10 cellular contexts compared by ENCODE assay signal in the genomic region with DNA sequence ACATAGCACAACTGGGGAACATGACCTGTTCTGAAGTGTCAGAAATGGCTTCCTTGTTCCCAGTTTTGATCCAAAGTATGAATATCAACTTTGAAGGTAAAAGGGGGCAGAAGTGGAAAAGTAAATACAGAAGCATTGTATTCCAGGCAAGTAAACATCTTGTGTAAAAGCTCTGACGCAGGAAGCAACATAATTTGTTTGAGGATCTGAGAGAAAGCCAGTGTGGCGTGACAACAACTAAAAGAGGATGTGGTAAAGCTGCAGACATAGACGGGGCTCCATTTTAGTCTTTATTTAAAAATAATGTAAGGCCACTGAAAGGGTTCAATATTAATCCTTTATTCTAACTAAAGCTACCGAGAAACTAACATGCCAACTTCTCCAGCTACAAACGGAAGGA.
A peak's percentile ranks its signal among the peaks of the same experiment; 100 is the strongest.
DNase-seq lines count a peak whose midpoint lies in the region; ATAC-seq, FAIRE-seq and TF ChIP-seq lines count a peak whose summit lies in the region.
"Had no signal": no experiment of that assay in that cellular context is flagged by ENCODE, and none has a peak within 500 bp of the region (broad histone marks: within the 10 kb centered on the region; RNA-seq: fewer than 3 reads in every experiment).

No MANE protein-coding gene starts in this region.

- DNase-seq in NCI-H1092 treated with DMSO at 0.1 percent for 48 hours (lab: John Stamatoyannopoulos, UW) (peak; percentile 53), mucosa of descending colon (peak in 1 of 3 donors; percentile 3), kidney (no peak), GM23248 (no peak), NCI-H1105 treated with DMSO at 0.1 percent for 48 hours (lab: John Stamatoyannopoulos, UW) (no peak), prostate gland (ENCODE audit: low spot score) (no peak)
- DNase-seq: left colon had no signal

- ATAC-seq in GM18909 (IDR thresholded peaks at IDR 0.05; ENCODE audit: poor library complexity, unreplicated experiment) = peak; percentile 97
- peak; percentile 97 for ATAC-seq in HG02884 (IDR thresholded peaks at IDR 0.05; ENCODE audit: unreplicated experiment)
- ATAC-seq in mucosa of descending colon = peak; percentile 43
- ATAC-seq: HCT116, left colon had no signal

- H3K9me2 ChIP-seq in GM23248 (ENCODE audit: insufficient read depth) = no peaks in the 10 kb centered on the region

- in situ Hi-C loops in GM23248 (cut with MboI) = no loop called here

- no peak for TF ChIP-seq POLR2A in prostate gland (IDR thresholded peaks at IDR 0.05)

- H2AFZ ChIP-seq in GM23248 = no peak overlapping the region

- no peaks in the 10 kb centered on the region for H3K36me3 ChIP-seq in mucosa of descending colon (ENCODE audit: low read depth)
- H3K36me3 ChIP-seq in kidney (ENCODE audit: control insufficient read depth in 1 of 2, insufficient read depth in 2 of 2, low read length in 2 of 2) = no peaks in the 10 kb centered on the region
- H3K36me3 ChIP-seq in GM23248 (ENCODE audit: low read depth) = no peaks in the 10 kb centered on the region
- H3K36me3 ChIP-seq in prostate gland = no peaks in the 10 kb centered on the region

- H3K9me3 ChIP-seq in mucosa of descending colon (no peaks in the 10 kb centered on the region), kidney (ENCODE audit: control insufficient read depth in 1 of 2, low read length in 2 of 2) (peaks cover 0 to 2% of the 10 kb centered on the region in 2 donors), GM23248 (ENCODE audit: low read depth) (no peaks in the 10 kb centered on the region), prostate gland (no peaks in the 10 kb centered on the region)

- H3K27ac ChIP-seq in kidney (ENCODE audit: low read depth in 2 of 2, low read length in 2 of 2) (no peak overlapping the region), GM23248 (no peak overlapping the region), prostate gland (no peak overlapping the region)

- no peaks in the 10 kb centered on the region for H3K79me2 ChIP-seq in GM23248 (ENCODE audit: insufficient read depth)

- TF ChIP-seq CTCF in mucosa of descending colon (IDR thresholded peaks at IDR 0.05) (no peak), kidney (IDR thresholded peaks at IDR 0.05; ENCODE audit: borderline replicate concordance, extremely low read depth, insufficient read depth) (no peak), prostate gland (IDR thresholded peaks at IDR 0.05) (no peak)

- H4K20me1 ChIP-seq in GM23248 (ENCODE audit: insufficient read depth) = no peaks in the 10 kb centered on the region

- FAIRE-seq in kidney (lab: Jason Lieb, UNC) = no peak

- H3K4me1 ChIP-seq in mucosa of descending colon (ENCODE audit: low read depth) (no peaks in the 10 kb centered on the region), kidney (ENCODE audit: control insufficient read depth in 1 of 2, insufficient read depth in 1 of 2, low read depth in 1 of 2, low read length in 2 of 2) (no peaks in the 10 kb centered on the region), GM23248 (ENCODE audit: insufficient read depth) (no peaks in the 10 kb centered on the region), prostate gland (replicated peaks) (no peaks in the 10 kb centered on the region)

- WGBS in GM23248 (ENCODE audit: low coverage in 1 of 2, low lambda C conversion rate in 2 of 2, missing lambda C conversion rate in 2 of 2), 2 experiments = 63 to 67% methylated on average over 5 of the region's 5 CpGs
- 70% methylated on average over 5 of the region's 5 CpGs for WGBS in prostate gland

- H3K27me3 ChIP-seq in GM23248 (replicated peaks; ENCODE audit: insufficient read depth) (no peaks in the 10 kb centered on the region), prostate gland (replicated peaks; ENCODE audit: insufficient read depth) (no peaks in the 10 kb centered on the region)

- no peak overlapping the region for H3K4me2 ChIP-seq in GM23248 (ENCODE audit: unreplicated experiment)

- H3K9ac ChIP-seq in kidney (ENCODE audit: low read length in 2 of 2) (no peak overlapping the region), GM23248 (no peak overlapping the region)

- H3K4me3 ChIP-seq in mucosa of descending colon = no peak overlapping the region
- H3K4me3 ChIP-seq in kidney (ENCODE audit: low read length in 2 of 2) = no peak overlapping the region
- no peak overlapping the region for H3K4me3 ChIP-seq in GM23248
- no peak overlapping the region for H3K4me3 ChIP-seq in prostate gland

- H3F3A ChIP-seq in GM23248 (ENCODE audit: insufficient read depth) = no peaks in the 10 kb centered on the region

- intact Hi-C loops in mucosa of descending colon (cut with DNase I, micrococcal nuclease) (no loop called here), kidney (cut with DNase I) (no loop called here), prostate gland (cut with DNase I) (no loop called here)

Comparison
In these comparisons a context has a peak if more than half of its experiments do, and no peak if none do; other contexts are left out.
1. ATAC-seq: peak in every context shown above with its lines; median percentile 97 in GM18909; 97 in HG02884; 43 in mucosa of descending colon.